Comparison of ENCODE assay signal across 8 cellular contexts in genomic region chr1:150973258-150973825, GRCh38. TPM values are rescaled to one million over a fixed set of nuclear protein-coding genes. Genes with fewer than 3 reads are reported as not detected.
DNase-seq lines count a peak whose midpoint lies in the region; ATAC-seq and TF ChIP-seq lines count a peak whose summit lies in the region.

No MANE protein-coding gene starts in this region.

- H3K36me3 ChIP-seq in sigmoid colon, result peaks cover 5 to 8% (median 6%) of the 10 kb centered on the region in 4 donors

- peak overlapping the region; percentile 93 to 99 (median 96) for H3K27ac ChIP-seq in sigmoid colon

- peak overlapping the region; percentile 86 for H3K4me3 ChIP-seq in fibroblast of the aortic adventitia (ENCODE audit: low read depth, low read length)
- peak overlapping the region; percentile 76 to 91 (median 81) for H3K4me3 ChIP-seq in sigmoid colon

- peak overlapping the region; percentile 74 for H3K27ac Mint-ChIP-seq in activated CD4-positive, alpha-beta memory T cell treated with anti-CD3 and anti-CD28 coated beads, Interleukin-2, amount 10 ng/mL, durations not matched to agents 7 days and 5 days

- no peaks in the 10 kb centered on the region for H3K27me3 Mint-ChIP-seq in activated CD4-positive, alpha-beta memory T cell treated with anti-CD3 and anti-CD28 coated beads, Interleukin-2, amount 10 ng/mL, durations not matched to agents 7 days and 5 days

- DNase-seq in activated CD4-positive, alpha-beta T cell treated with anti-CD3 and anti-CD28 coated beads for 48 hours, result peak; percentile 32
- no peak for DNase-seq in activated CD4-positive, alpha-beta T cell treated with anti-CD3 and anti-CD28 coated beads, Interleukin-2, amount 50 U/mL, for 1 hour
- peak; percentile 33 for DNase-seq in activated CD4-positive, alpha-beta memory T cell treated with anti-CD3 and anti-CD28 coated beads, Interleukin-2, amount 10 ng/mL, durations not matched to agents 7 days and 5 days
- DNase-seq in fibroblast of the aortic adventitia (ENCODE audit: low read depth), result no peak
- DNase-seq in sigmoid colon, result no peak
- no peak for DNase-seq in SW480 (ENCODE audit: low spot score)
- no peak for DNase-seq in DMS53 (lab: John Stamatoyannopoulos, UW)

- peaks cover 66% of the 10 kb centered on the region for H3K4me1 Mint-ChIP-seq in activated CD4-positive, alpha-beta memory T cell treated with anti-CD3 and anti-CD28 coated beads, Interleukin-2, amount 10 ng/mL, durations not matched to agents 7 days and 5 days

- no peaks in the 10 kb centered on the region for H3K9me3 ChIP-seq in sigmoid colon

- peaks cover 16% of the 10 kb centered on the region for H3K36me3 Mint-ChIP-seq in activated CD4-positive, alpha-beta memory T cell treated with anti-CD3 and anti-CD28 coated beads, Interleukin-2, amount 10 ng/mL, durations not matched to agents 7 days and 5 days (ENCODE audit: low read depth)

- no peak for TF ChIP-seq POLR2A in sigmoid colon (IDR thresholded peaks at IDR 0.05)

- CTCF ChIA-PET in activated CD4-positive, alpha-beta memory T cell treated with anti-CD3 and anti-CD28 coated beads, Interleukin-2, amount 10 ng/mL, durations not matched to agents 7 days and 5 days (lab: Charles Lee), result interaction anchor here (0.9 to 2.0 kb wide), 5 partner anchors 10 to 412 kb away, joined by 3 to 8 read pairs (median 4); partner anchors contain the start of gene MINDY1

- WGBS in sigmoid colon, 2 donors, result 18 to 28% methylated on average over 15 of the region's 15 CpGs

- POLR2A ChIA-PET in activated CD4-positive, alpha-beta memory T cell treated with anti-CD3 and anti-CD28 coated beads, Interleukin-2, amount 10 ng/mL, durations not matched to agents 7 days and 5 days (lab: Charles Lee), result interaction anchor here (0.5 to 2.5 kb wide), 35 partner anchors 8 to 739 kb away, joined by 3 to 21 read pairs (median 4); partner anchors contain the start of genes ANXA9, ENSA, GABPB2 and GOLPH3L

- no peaks in the 10 kb centered on the region for H3K9me3 Mint-ChIP-seq in activated CD4-positive, alpha-beta memory T cell treated with anti-CD3 and anti-CD28 coated beads, Interleukin-2, amount 10 ng/mL, durations not matched to agents 7 days and 5 days

- peaks cover 0 to 60% (median 56%) of the 10 kb centered on the region in 4 donors for H3K4me1 ChIP-seq in sigmoid colon

- peak overlapping the region; percentile 86 for H3K4me3 Mint-ChIP-seq in activated CD4-positive, alpha-beta memory T cell treated with anti-CD3 and anti-CD28 coated beads, Interleukin-2, amount 10 ng/mL, durations not matched to agents 7 days and 5 days

- no peak for TF ChIP-seq CTCF in fibroblast of the aortic adventitia (IDR thresholded peaks at IDR 0.05; ENCODE audit: insufficient read depth, low read length)
- no peak for TF ChIP-seq CTCF in sigmoid colon (IDR thresholded peaks at IDR 0.05)

- TF ChIP-seq EP300 in sigmoid colon (IDR thresholded peaks at IDR 0.05), result no peak

- no peaks in the 10 kb centered on the region for H3K27me3 ChIP-seq in sigmoid colon

- ATAC-seq in GM19324 (IDR thresholded peaks at IDR 0.05; ENCODE audit: low FRiP score, unreplicated experiment), result no peak

- intact Hi-C loops in sigmoid colon (cut with DNase I), result loop anchor here (5.0 kb wide), 1 partner anchor 46 kb away; the partner anchor contains the start of gene SETDB1

RNA-seq across cellular contexts. Expression of gene CERS2, which starts 1.3 kb away (rescaled TPM):
- total RNA-seq in activated CD4-positive, alpha-beta memory T cell treated with anti-CD3 and anti-CD28 coated beads, Interleukin-2, amount 10 ng/mL, durations not matched to agents 7 days and 5 days, result 100 to 1,000 TPM; 177 to 181 TPM
- total RNA-seq in fibroblast of the aortic adventitia (ENCODE audit: low replicate concordance) (26.1 and 138 TPM in 2 replicates), sigmoid colon (100 to 1,000 TPM in 1 of 4 donors, 10 to 100 TPM in 3; 68.7 to 103 (median 79.1) TPM)
- 100 to 1,000 TPM in 1 of 3 donors, 10 to 100 TPM in 2; 50.6 to 115 (median 97.8) TPM for polyA plus RNA-seq in sigmoid colon

RNA-seq across cellular contexts. Expression of gene ANXA9, which starts 8.8 kb away (rescaled TPM):
- not detected for total RNA-seq in activated CD4-positive, alpha-beta memory T cell treated with anti-CD3 and anti-CD28 coated beads, Interleukin-2, amount 10 ng/mL, durations not matched to agents 7 days and 5 days
- 0.09 and 0.49 TPM in 2 replicates for total RNA-seq in fibroblast of the aortic adventitia (ENCODE audit: low replicate concordance)
- under 1 TPM in 1 of 4 donors, not detected in 3; 0.36 TPM for total RNA-seq in sigmoid colon
- polyA plus RNA-seq in sigmoid colon, result under 1 TPM in 2 of 3 donors, not detected in 1; 0.45 to 0.60 TPM

RNA-seq across cellular contexts. Expression of gene MINDY1, which starts 33.4 kb away (rescaled TPM):
- 10 to 100 TPM; 19.9 to 20.5 TPM for total RNA-seq in activated CD4-positive, alpha-beta memory T cell treated with anti-CD3 and anti-CD28 coated beads, Interleukin-2, amount 10 ng/mL, durations not matched to agents 7 days and 5 days
- total RNA-seq in fibroblast of the aortic adventitia (ENCODE audit: low replicate concordance) (10.9 and 16.4 TPM in 2 replicates), sigmoid colon (10 to 100 TPM; 21.7 to 51.8 (median 27.0) TPM)
- polyA plus RNA-seq in sigmoid colon, result 10 to 100 TPM; 15.6 to 26.4 (median 22.1) TPM

RNA-seq across cellular contexts. Expression of gene PRUNE1, which starts 34.9 kb away (rescaled TPM):
- total RNA-seq in activated CD4-positive, alpha-beta memory T cell treated with anti-CD3 and anti-CD28 coated beads, Interleukin-2, amount 10 ng/mL, durations not matched to agents 7 days and 5 days, result 10 to 100 TPM; 13.8 to 16.6 TPM
- total RNA-seq in fibroblast of the aortic adventitia (ENCODE audit: low replicate concordance) (3.4 and 10.8 TPM in 2 replicates), sigmoid colon (10 to 100 TPM; 16.7 to 33.9 (median 27.7) TPM)
- polyA plus RNA-seq in sigmoid colon, result 10 to 100 TPM; 15.5 to 18.7 (median 18.6) TPM

RNA-seq across cellular contexts. Expression of gene SETDB1, which starts 47.2 kb away (rescaled TPM):
- total RNA-seq in activated CD4-positive, alpha-beta memory T cell treated with anti-CD3 and anti-CD28 coated beads, Interleukin-2, amount 10 ng/mL, durations not matched to agents 7 days and 5 days, result 10 to 100 TPM; 49.5 to 51.5 TPM
- total RNA-seq in fibroblast of the aortic adventitia (ENCODE audit: low replicate concordance) (30.7 and 43.0 TPM in 2 replicates), sigmoid colon (10 to 100 TPM; 23.9 to 36.0 (median 30.3) TPM)
- 10 to 100 TPM in 1 of 3 donors, 1 to 10 TPM in 2; 5.5 to 24.5 (median 9.0) TPM for polyA plus RNA-seq in sigmoid colon

Comparison
In these comparisons a context has a peak if more than half of its experiments do, and no peak if none do; other contexts are left out.
1. DNase-seq: peak in activated CD4-positive, alpha-beta T cell treated with anti-CD3 and anti-CD28 coated beads for 48 hours (single experiment) and activated CD4-positive, alpha-beta memory T cell treated with anti-CD3 and anti-CD28 coated beads, Interleukin-2, amount 10 ng/mL, durations not matched to agents 7 days and 5 days (single experiment); none in activated CD4-positive, alpha-beta T cell treated with anti-CD3 and anti-CD28 coated beads, Interleukin-2, amount 50 U/mL, for 1 hour (single experiment), fibroblast of the aortic adventitia (single experiment), sigmoid colon (single experiment), SW480 (single experiment) and DMS53 (single experiment).